19 cellular contexts compared by ENCODE assay signal in genomic region chr6:49676671-49677281, GRCh38. TPM values are rescaled to one million over a fixed set of nuclear protein-coding genes. Genes with fewer than 3 reads are reported as not detected.
DNase-seq lines count a peak whose midpoint lies in the region; ATAC-seq, FAIRE-seq and TF ChIP-seq lines count a peak whose summit lies in the region.
"Had no signal": no experiment of that assay in that cellular context is flagged by ENCODE, and none has a peak within 500 bp of the region (broad histone marks: within the 10 kb centered on the region; RNA-seq: fewer than 3 reads in every experiment).

No MANE protein-coding gene starts in this region.

- no peaks in the 10 kb centered on the region for H3K9me3 ChIP-seq in CD4-positive, alpha-beta T cell (ENCODE audit: control insufficient read depth, low read length)
- no peaks in the 10 kb centered on the region for H3K9me3 ChIP-seq in esophagus squamous epithelium
- H3K9me3 ChIP-seq: adrenal gland, colonic mucosa, psoas muscle had no signal

- H3K4me3 ChIP-seq in bronchial epithelial cell (ENCODE audit: low read depth, low read length) (no peak overlapping the region), esophagus squamous epithelium (no peak overlapping the region)
- H3K4me3 ChIP-seq: adrenal gland, colonic mucosa, hepatocyte, psoas muscle had no signal

- no peaks in the 10 kb centered on the region for H3K36me3 ChIP-seq in bronchial epithelial cell (ENCODE audit: control insufficient read depth, insufficient read depth, low read length)
- no peaks in the 10 kb centered on the region for H3K36me3 ChIP-seq in esophagus squamous epithelium
- H3K36me3 ChIP-seq: adrenal gland, colonic mucosa had no signal

- H3K27ac ChIP-seq in CD4-positive, alpha-beta T cell (ENCODE audit: low read depth, low read length), result no peak overlapping the region
- no peak overlapping the region for H3K27ac ChIP-seq in esophagus squamous epithelium
- H3K27ac ChIP-seq: adrenal gland, colonic mucosa, hepatocyte, psoas muscle had no signal

- no peak for ATAC-seq in CD4-positive, alpha-beta T cell (ENCODE audit: poor library complexity)
- ATAC-seq: activated T-helper 17 cell treated with anti-CD3 and anti-CD28 coated beads, Interleukin-2, amount 50 U/mL, for 72 hours; left lobe of liver; psoas muscle; T-cell had no signal

- H3K27ac Mint-ChIP-seq in activated naive CD8-positive, alpha-beta T cell treated with anti-CD3 and anti-CD28 coated beads for 36 hours, result no peak overlapping the region
- no peak overlapping the region for H3K27ac Mint-ChIP-seq in CD4-positive, alpha-beta T cell
- H3K27ac Mint-ChIP-seq: activated T-helper 17 cell treated with anti-CD3 and anti-CD28 coated beads, Interleukin-2, amount 50 U/mL, for 72 hours; T-cell had no signal

- CTCF ChIA-PET in CD4-positive, alpha-beta T cell (lab: Charles Lee), result no interaction called here

- H3K27me3 Mint-ChIP-seq in activated naive CD8-positive, alpha-beta T cell treated with anti-CD3 and anti-CD28 coated beads for 36 hours, result no peaks in the 10 kb centered on the region
- H3K27me3 Mint-ChIP-seq in CD4-positive, alpha-beta T cell, result no peaks in the 10 kb centered on the region
- H3K27me3 Mint-ChIP-seq: activated T-helper 17 cell treated with anti-CD3 and anti-CD28 coated beads, Interleukin-2, amount 50 U/mL, for 72 hours; T-cell had no signal

- no peaks in the 10 kb centered on the region for H3K27me3 ChIP-seq in bronchial epithelial cell (ENCODE audit: control insufficient read depth, insufficient read depth, low read length)
- no peaks in the 10 kb centered on the region for H3K27me3 ChIP-seq in CD4-positive, alpha-beta T cell (ENCODE audit: control insufficient read depth, insufficient read depth, low read length)
- H3K27me3 ChIP-seq in esophagus squamous epithelium, result no peaks in the 10 kb centered on the region
- H3K27me3 ChIP-seq: adrenal gland, colonic mucosa, hepatocyte had no signal

- H3K4me1 Mint-ChIP-seq in activated naive CD8-positive, alpha-beta T cell treated with anti-CD3 and anti-CD28 coated beads for 36 hours, result no peaks in the 10 kb centered on the region
- no peaks in the 10 kb centered on the region for H3K4me1 Mint-ChIP-seq in CD4-positive, alpha-beta T cell (ENCODE audit: low read depth)
- H3K4me1 Mint-ChIP-seq: activated T-helper 17 cell treated with anti-CD3 and anti-CD28 coated beads, Interleukin-2, amount 50 U/mL, for 72 hours; T-cell had no signal

- POLR2A ChIA-PET in CD4-positive, alpha-beta T cell (lab: Charles Lee), result no interaction called here

- H3K4me3 Mint-ChIP-seq in activated naive CD8-positive, alpha-beta T cell treated with anti-CD3 and anti-CD28 coated beads for 36 hours, result no peak overlapping the region
- H3K4me3 Mint-ChIP-seq in CD4-positive, alpha-beta T cell, result no peak overlapping the region
- H3K4me3 Mint-ChIP-seq: activated T-helper 17 cell treated with anti-CD3 and anti-CD28 coated beads, Interleukin-2, amount 50 U/mL, for 72 hours; T-cell had no signal

- TF ChIP-seq CTCF in bronchial epithelial cell (IDR thresholded peaks at IDR 0.05; ENCODE audit: insufficient read depth, low read length, severe bottlenecking) (no peak), esophagus squamous epithelium (IDR thresholded peaks at IDR 0.05) (no peak)
- TF ChIP-seq CTCF in CD4-positive, alpha-beta T cell (IDR thresholded peaks at IDR 0.05), result no peak

- WGBS in esophagus squamous epithelium, 2 donors, result 49 to 67% methylated on average over 4 of the region's 4 CpGs

- peaks cover 7% of the 10 kb centered on the region for H3K9me3 Mint-ChIP-seq in activated naive CD8-positive, alpha-beta T cell treated with anti-CD3 and anti-CD28 coated beads for 36 hours
- H3K9me3 Mint-ChIP-seq in CD4-positive, alpha-beta T cell, result peaks cover 3% of the 10 kb centered on the region

- DNase-seq in EL, result peak; percentile 51
- DNase-seq in NCI-H82 (lab: John Stamatoyannopoulos, UW), result peak; percentile 72
- peak; percentile 74 for DNase-seq in bronchial epithelial cell (ENCODE audit: low read depth)
- peak; percentile 56 for DNase-seq in kidney tubule cell (ENCODE audit: low spot score)
- DNase-seq in activated naive CD8-positive, alpha-beta T cell treated with anti-CD3 and anti-CD28 coated beads for 36 hours, result no peak
- no peak for DNase-seq in NCI-H345 treated with DMSO at 0.1 percent for 48 hours (lab: John Stamatoyannopoulos, UW; ENCODE audit: unreplicated experiment)
- DNase-seq in CD4-positive, alpha-beta T cell, result no peak
- DNase-seq in esophagus squamous epithelium (lab: John Stamatoyannopoulos, UW), result no peak
- DNase-seq: activated CD4-positive, CD25-positive, alpha-beta regulatory T cell; adrenal gland; colonic mucosa; psoas muscle; stimulated activated CD4-positive, alpha-beta T cell treated with anti-CD3 and anti-CD28 coated beads, Interleukin-15, amount 100 ng/mL, for 24 hours; T-cell had no signal

- intact Hi-C loops in CD4-positive, alpha-beta T cell (cut with DNase I, micrococcal nuclease), result no loop called here
- intact Hi-C loops in esophagus squamous epithelium (cut with DNase I), result no loop called here

- no peak for FAIRE-seq in bronchial epithelial cell (lab: Jason Lieb, UNC)
- FAIRE-seq: RCC 7860 had no signal

- no peaks in the 10 kb centered on the region for H3K4me1 ChIP-seq in esophagus squamous epithelium
- H3K4me1 ChIP-seq: adrenal gland, colonic mucosa, psoas muscle had no signal

- TF ChIP-seq POLR2A in esophagus squamous epithelium (IDR thresholded peaks at IDR 0.05), result no peak

- H3K36me3 Mint-ChIP-seq in activated naive CD8-positive, alpha-beta T cell treated with anti-CD3 and anti-CD28 coated beads for 36 hours, result no peaks in the 10 kb centered on the region
- H3K36me3 Mint-ChIP-seq in CD4-positive, alpha-beta T cell (ENCODE audit: low read depth), result no peaks in the 10 kb centered on the region
- H3K36me3 Mint-ChIP-seq: T-cell had no signal

RNA-seq across cellular contexts. Expression of gene CRISP2, which starts 36.6 kb away (rescaled TPM):
- not detected in 2 replicates for total RNA-seq in bronchial epithelial cell
- total RNA-seq in activated naive CD8-positive, alpha-beta T cell treated with anti-CD3 and anti-CD28 coated beads for 36 hours, result not detected
- not detected for total RNA-seq in CD4-positive, alpha-beta T cell
- total RNA-seq in esophagus squamous epithelium, result under 1 TPM in 2 of 4 donors, not detected in 2; 0.57 to 0.76 TPM
- total RNA-seq: activated CD8-positive, alpha-beta memory T cell treated with anti-CD3 and anti-CD28 coated beads for 36 hours; activated T-helper 17 cell treated with anti-CD3 and anti-CD28 coated beads, Interleukin-2, amount 50 U/mL, for 72 hours; adrenal gland; colonic mucosa; left lobe of liver; psoas muscle; T-cell had no signal

RNA-seq across cellular contexts. Expression of gene RHAG, which starts 40.1 kb away (rescaled TPM):
- not detected in 2 replicates for total RNA-seq in bronchial epithelial cell
- total RNA-seq in activated naive CD8-positive, alpha-beta T cell treated with anti-CD3 and anti-CD28 coated beads for 36 hours, result not detected
- total RNA-seq in CD4-positive, alpha-beta T cell, result not detected
- under 1 TPM in 1 of 4 donors, not detected in 3; 0.19 TPM for total RNA-seq in esophagus squamous epithelium
- total RNA-seq: activated CD8-positive, alpha-beta memory T cell treated with anti-CD3 and anti-CD28 coated beads for 36 hours; activated T-helper 17 cell treated with anti-CD3 and anti-CD28 coated beads, Interleukin-2, amount 50 U/mL, for 72 hours; hepatocyte; psoas muscle had no signal

Comparison
In these comparisons a context has a peak if more than half of its experiments do, and no peak if none do; other contexts are left out.
1. DNase-seq: peak in EL (single experiment), NCI-H82 (single experiment), bronchial epithelial cell (single experiment) and kidney tubule cell (single experiment); none in activated naive CD8-positive, alpha-beta T cell treated with anti-CD3 and anti-CD28 coated beads for 36 hours (single experiment), NCI-H345 treated with DMSO at 0.1 percent for 48 hours (single experiment), CD4-positive, alpha-beta T cell (0 of 10) and esophagus squamous epithelium (single experiment).